ENCODE assay signal across 1 cellular context in the genomic region with DNA sequence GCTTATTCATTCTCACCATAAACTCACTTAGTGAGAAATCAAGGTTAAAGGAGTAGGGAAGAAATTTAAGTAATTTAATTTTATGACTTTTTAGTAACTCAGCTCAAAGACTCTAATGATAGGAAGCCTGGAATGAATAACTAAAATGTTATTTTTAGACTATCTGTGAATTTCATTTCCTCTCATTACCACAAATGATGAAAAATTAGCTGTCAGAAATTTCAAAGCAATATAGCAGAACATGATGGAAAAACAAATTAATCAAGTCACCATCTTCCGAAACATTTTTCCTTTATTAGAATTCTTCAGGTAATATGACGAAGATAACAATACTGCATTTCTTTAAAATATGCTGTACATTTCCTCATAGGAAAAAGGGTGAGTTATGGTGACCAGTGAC.
TF ChIP-seq lines count a peak whose summit lies in the region.

No MANE protein-coding gene starts in this region.

TF ChIP-seq in GM12878, 131 proteins besides CTCF, POLR2A, EP300 and RAD21 (continued from another document):
- TF ChIP-seq, protein P1, sequence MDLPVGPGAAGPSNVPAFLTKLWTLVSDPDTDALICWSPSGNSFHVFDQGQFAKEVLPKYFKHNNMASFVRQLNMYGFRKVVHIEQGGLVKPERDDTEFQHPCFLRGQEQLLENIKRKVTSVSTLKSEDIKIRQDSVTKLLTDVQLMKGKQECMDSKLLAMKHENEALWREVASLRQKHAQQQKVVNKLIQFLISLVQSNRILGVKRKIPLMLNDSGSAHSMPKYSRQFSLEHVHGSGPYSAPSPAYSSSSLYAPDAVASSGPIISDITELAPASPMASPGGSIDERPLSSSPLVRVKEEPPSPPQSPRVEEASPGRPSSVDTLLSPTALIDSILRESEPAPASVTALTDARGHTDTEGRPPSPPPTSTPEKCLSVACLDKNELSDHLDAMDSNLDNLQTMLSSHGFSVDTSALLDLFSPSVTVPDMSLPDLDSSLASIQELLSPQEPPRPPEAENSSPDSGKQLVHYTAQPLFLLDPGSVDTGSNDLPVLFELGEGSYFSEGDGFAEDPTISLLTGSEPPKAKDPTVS (IDR thresholded peaks at IDR 0.05; ENCODE audit: low read depth, low read length) = no peak
- TF ChIP-seq, protein P2, sequence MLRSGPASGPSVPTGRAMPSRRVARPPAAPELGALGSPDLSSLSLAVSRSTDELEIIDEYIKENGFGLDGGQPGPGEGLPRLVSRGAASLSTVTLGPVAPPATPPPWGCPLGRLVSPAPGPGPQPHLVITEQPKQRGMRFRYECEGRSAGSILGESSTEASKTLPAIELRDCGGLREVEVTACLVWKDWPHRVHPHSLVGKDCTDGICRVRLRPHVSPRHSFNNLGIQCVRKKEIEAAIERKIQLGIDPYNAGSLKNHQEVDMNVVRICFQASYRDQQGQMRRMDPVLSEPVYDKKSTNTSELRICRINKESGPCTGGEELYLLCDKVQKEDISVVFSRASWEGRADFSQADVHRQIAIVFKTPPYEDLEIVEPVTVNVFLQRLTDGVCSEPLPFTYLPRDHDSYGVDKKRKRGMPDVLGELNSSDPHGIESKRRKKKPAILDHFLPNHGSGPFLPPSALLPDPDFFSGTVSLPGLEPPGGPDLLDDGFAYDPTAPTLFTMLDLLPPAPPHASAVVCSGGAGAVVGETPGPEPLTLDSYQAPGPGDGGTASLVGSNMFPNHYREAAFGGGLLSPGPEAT (IDR thresholded peaks at IDR 0.05; ENCODE audit: low read depth) = peak; percentile 79; the same call in 1 of the 2 replicates
- TF ChIP-seq ZNF24 (IDR thresholded peaks at IDR 0.05) = no peak
- TF ChIP-seq, protein P3, sequence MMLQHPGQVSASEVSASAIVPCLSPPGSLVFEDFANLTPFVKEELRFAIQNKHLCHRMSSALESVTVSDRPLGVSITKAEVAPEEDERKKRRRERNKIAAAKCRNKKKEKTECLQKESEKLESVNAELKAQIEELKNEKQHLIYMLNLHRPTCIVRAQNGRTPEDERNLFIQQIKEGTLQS (IDR thresholded peaks at IDR 0.05; ENCODE audit: borderline replicate concordance, extremely low read depth, low read depth, low read length) = no peak
TF ChIP-seq in GM12878: peak in this region for 16.
